In genomic region chr19:3539743-3540118, GRCh38 we compare ENCODE assay signal across 17 cellular contexts. TPM values are rescaled to one million over a fixed set of nuclear protein-coding genes. Genes with fewer than 3 reads are reported as not detected.
"Had no signal": no experiment of that assay in that cellular context is flagged by ENCODE, and none has a peak within 500 bp of the region (broad histone marks: within the 10 kb centered on the region; RNA-seq: fewer than 3 reads in every experiment).

No MANE protein-coding gene starts in this region.

- H3K9me3 ChIP-seq: esophagus squamous epithelium, left lung, transverse colon had no signal

- H3K4me3 ChIP-seq: coronary artery, esophagus squamous epithelium, left lung, transverse colon had no signal

- H3K9me3 Mint-ChIP-seq: activated CD4-positive, alpha-beta T cell treated with anti-CD3 and anti-CD28 coated beads, Interleukin-2, amount 10 ng/mL, durations not matched to agents 7 days and 5 days; activated naive CD4-positive, alpha-beta T cell treated with anti-CD3 and anti-CD28 coated beads for 36 hours; activated T-helper 2 cell treated with anti-CD3 and anti-CD28 coated beads, Interferon-gamma antibody, Interleukin-2, Interleukin-4, amounts not matched to agents 10 μg/mL and 5 μg/mL and 100 μg/mL, durations not matched to agents 14 hours and 24 hours and 36 hours had no signal

- DNase-seq: activated CD4-positive, alpha-beta T cell treated with anti-CD3 and anti-CD28 coated beads, Interleukin-2, amount 10 ng/mL, durations not matched to agents 7 days and 5 days; activated naive CD4-positive, alpha-beta T cell treated with anti-CD3 and anti-CD28 coated beads for 36 hours; effector CD4-positive, alpha-beta T cell; esophagus squamous epithelium; left lung; naive thymus-derived CD8-positive, alpha-beta T cell; stimulated activated CD4-positive, alpha-beta T cell treated with anti-CD3 and anti-CD28 coated beads, Interleukin-15, amount 100 ng/mL, for 24 hours; stimulated activated CD4-positive, alpha-beta T cell treated with anti-CD3 and anti-CD28 coated beads, Interleukin-4, amount 100 ng/mL, for 1 hour; stimulated activated naive CD4-positive, alpha-beta T cell; transverse colon had no signal

- H3K27ac ChIP-seq: coronary artery, esophagus squamous epithelium, left lung, transverse colon had no signal

- H3K27me3 Mint-ChIP-seq: activated CD4-positive, alpha-beta T cell treated with anti-CD3 and anti-CD28 coated beads, Interleukin-2, amount 10 ng/mL, durations not matched to agents 7 days and 5 days; naive thymus-derived CD8-positive, alpha-beta T cell had no signal

- H3K4me3 Mint-ChIP-seq: activated CD4-positive, alpha-beta T cell treated with anti-CD3 and anti-CD28 coated beads, Interleukin-2, amount 10 ng/mL, durations not matched to agents 7 days and 5 days; activated naive CD4-positive, alpha-beta T cell treated with anti-CD3 and anti-CD28 coated beads for 36 hours; naive thymus-derived CD8-positive, alpha-beta T cell had no signal

- H3K4me1 ChIP-seq: left lung, transverse colon had no signal

- H3K4me1 Mint-ChIP-seq: activated CD4-positive, alpha-beta T cell treated with anti-CD3 and anti-CD28 coated beads, Interleukin-2, amount 10 ng/mL, durations not matched to agents 7 days and 5 days had no signal

- H3K27me3 ChIP-seq: esophagus squamous epithelium, left lung, transverse colon had no signal

- H3K27ac Mint-ChIP-seq: activated CD4-positive, alpha-beta T cell treated with anti-CD3 and anti-CD28 coated beads, Interleukin-2, amount 10 ng/mL, durations not matched to agents 7 days and 5 days; activated naive CD4-positive, alpha-beta T cell treated with anti-CD3 and anti-CD28 coated beads for 36 hours; activated T-helper 2 cell treated with anti-CD3 and anti-CD28 coated beads, Interferon-gamma antibody, Interleukin-2, Interleukin-4, amounts not matched to agents 10 μg/mL and 5 μg/mL and 100 μg/mL, durations not matched to agents 14 hours and 24 hours and 36 hours had no signal

- FAIRE-seq: endothelial cell of umbilical vein, kidney had no signal

RNA-seq across cellular contexts. Expression of gene TEKTIP1, which starts 0.8 kb away (rescaled TPM):
- total RNA-seq: fibroblast of villous mesenchyme, glomerular endothelial cell, skeletal muscle tissue had no signal
- polyA plus RNA-seq: endothelial cell of umbilical vein had no signal
